Comparison of ENCODE assay signal across 1 cellular context in the genomic region with DNA sequence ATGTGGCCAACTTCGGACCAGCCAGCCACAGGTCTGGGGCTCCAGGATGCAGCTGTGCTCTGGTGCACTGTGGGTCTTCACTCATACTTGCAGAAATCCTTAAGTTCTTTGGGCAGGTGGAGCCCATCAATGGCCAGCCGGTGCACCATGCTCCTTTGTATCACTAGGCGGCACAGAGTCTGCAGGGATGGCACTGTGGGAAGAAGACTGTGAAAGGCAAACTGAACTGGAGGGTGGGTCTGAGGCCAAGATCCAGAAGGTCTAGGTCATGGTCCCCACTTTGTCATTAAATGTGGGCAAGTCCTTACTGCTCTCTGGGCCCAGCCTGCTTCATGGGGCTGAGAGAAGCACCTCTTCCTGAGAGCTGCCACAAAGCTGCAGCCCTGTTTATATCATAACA.
TF ChIP-seq lines count a peak whose summit lies in the region.

No MANE protein-coding gene starts in this region.

TF ChIP-seq in HepG2, 621 proteins besides CTCF, POLR2A, EP300 and RAD21 (continues in another document):
- TF ChIP-seq, protein P1, sequence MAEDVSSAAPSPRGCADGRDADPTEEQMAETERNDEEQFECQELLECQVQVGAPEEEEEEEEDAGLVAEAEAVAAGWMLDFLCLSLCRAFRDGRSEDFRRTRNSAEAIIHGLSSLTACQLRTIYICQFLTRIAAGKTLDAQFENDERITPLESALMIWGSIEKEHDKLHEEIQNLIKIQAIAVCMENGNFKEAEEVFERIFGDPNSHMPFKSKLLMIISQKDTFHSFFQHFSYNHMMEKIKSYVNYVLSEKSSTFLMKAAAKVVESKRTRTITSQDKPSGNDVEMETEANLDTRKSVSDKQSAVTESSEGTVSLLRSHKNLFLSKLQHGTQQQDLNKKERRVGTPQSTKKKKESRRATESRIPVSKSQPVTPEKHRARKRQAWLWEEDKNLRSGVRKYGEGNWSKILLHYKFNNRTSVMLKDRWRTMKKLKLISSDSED (CRISPR knock-in tag; IDR thresholded peaks at IDR 0.05): no peak
- 0 out of 2 replicates have a peak, but pooled peaks have one; percentile 16 for TF ChIP-seq POLR2AphosphoS5 (IDR thresholded peaks at IDR 0.05; ENCODE audit: low read depth, low read length)
- peak; percentile 37 for TF ChIP-seq RBFOX2 (IDR thresholded peaks at IDR 0.05; ENCODE audit: low read depth, low read length)
- TF ChIP-seq ATAD3A (CRISPR knock-in tag; IDR thresholded peaks at IDR 0.05): no peak
- TF ChIP-seq ZMYM3 (CRISPR knock-in tag; IDR thresholded peaks at IDR 0.05): no peak
- 0 out of 2 replicates have a peak, but pooled peaks have one; percentile 19 for TF ChIP-seq KLF15 (CRISPR knock-in tag; IDR thresholded peaks at IDR 0.05; ENCODE audit: borderline replicate concordance)
- 0 out of 2 replicates have a peak, but pooled peaks have one; percentile 22 for TF ChIP-seq TARDBP (CRISPR knock-in tag; IDR thresholded peaks at IDR 0.05)
- no peak for TF ChIP-seq NFE2L1 (CRISPR knock-in tag; IDR thresholded peaks at IDR 0.05; ENCODE audit: borderline replicate concordance)
- TF ChIP-seq, protein P2, sequence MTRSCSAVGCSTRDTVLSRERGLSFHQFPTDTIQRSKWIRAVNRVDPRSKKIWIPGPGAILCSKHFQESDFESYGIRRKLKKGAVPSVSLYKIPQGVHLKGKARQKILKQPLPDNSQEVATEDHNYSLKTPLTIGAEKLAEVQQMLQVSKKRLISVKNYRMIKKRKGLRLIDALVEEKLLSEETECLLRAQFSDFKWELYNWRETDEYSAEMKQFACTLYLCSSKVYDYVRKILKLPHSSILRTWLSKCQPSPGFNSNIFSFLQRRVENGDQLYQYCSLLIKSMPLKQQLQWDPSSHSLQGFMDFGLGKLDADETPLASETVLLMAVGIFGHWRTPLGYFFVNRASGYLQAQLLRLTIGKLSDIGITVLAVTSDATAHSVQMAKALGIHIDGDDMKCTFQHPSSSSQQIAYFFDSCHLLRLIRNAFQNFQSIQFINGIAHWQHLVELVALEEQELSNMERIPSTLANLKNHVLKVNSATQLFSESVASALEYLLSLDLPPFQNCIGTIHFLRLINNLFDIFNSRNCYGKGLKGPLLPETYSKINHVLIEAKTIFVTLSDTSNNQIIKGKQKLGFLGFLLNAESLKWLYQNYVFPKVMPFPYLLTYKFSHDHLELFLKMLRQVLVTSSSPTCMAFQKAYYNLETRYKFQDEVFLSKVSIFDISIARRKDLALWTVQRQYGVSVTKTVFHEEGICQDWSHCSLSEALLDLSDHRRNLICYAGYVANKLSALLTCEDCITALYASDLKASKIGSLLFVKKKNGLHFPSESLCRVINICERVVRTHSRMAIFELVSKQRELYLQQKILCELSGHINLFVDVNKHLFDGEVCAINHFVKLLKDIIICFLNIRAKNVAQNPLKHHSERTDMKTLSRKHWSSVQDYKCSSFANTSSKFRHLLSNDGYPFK (CRISPR knock-in tag; IDR thresholded peaks at IDR 0.05; ENCODE audit: borderline replicate concordance): 0 out of 2 replicates have a peak, but pooled peaks have one; percentile 40
- TF ChIP-seq, protein P3, sequence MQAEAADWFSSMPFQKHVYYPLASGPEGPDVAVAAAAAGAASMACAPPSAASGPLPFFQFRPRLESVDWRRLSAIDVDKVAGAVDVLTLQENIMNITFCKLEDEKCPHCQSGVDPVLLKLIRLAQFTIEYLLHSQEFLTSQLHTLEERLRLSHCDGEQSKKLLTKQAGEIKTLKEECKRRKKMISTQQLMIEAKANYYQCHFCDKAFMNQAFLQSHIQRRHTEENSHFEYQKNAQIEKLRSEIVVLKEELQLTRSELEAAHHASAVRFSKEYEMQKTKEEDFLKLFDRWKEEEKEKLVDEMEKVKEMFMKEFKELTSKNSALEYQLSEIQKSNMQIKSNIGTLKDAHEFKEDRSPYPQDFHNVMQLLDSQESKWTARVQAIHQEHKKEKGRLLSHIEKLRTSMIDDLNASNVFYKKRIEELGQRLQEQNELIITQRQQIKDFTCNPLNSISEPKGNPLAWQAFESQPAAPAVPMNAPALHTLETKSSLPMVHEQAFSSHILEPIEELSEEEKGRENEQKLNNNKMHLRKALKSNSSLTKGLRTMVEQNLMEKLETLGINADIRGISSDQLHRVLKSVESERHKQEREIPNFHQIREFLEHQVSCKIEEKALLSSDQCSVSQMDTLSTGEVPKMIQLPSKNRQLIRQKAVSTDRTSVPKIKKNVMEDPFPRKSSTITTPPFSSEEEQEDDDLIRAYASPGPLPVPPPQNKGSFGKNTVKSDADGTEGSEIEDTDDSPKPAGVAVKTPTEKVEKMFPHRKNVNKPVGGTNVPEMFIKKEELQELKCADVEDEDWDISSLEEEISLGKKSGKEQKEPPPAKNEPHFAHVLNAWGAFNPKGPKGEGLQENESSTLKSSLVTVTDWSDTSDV (CRISPR knock-in tag; IDR thresholded peaks at IDR 0.05): 0 out of 2 replicates have a peak, but pooled peaks have one; percentile 73
- TF ChIP-seq, protein P4, sequence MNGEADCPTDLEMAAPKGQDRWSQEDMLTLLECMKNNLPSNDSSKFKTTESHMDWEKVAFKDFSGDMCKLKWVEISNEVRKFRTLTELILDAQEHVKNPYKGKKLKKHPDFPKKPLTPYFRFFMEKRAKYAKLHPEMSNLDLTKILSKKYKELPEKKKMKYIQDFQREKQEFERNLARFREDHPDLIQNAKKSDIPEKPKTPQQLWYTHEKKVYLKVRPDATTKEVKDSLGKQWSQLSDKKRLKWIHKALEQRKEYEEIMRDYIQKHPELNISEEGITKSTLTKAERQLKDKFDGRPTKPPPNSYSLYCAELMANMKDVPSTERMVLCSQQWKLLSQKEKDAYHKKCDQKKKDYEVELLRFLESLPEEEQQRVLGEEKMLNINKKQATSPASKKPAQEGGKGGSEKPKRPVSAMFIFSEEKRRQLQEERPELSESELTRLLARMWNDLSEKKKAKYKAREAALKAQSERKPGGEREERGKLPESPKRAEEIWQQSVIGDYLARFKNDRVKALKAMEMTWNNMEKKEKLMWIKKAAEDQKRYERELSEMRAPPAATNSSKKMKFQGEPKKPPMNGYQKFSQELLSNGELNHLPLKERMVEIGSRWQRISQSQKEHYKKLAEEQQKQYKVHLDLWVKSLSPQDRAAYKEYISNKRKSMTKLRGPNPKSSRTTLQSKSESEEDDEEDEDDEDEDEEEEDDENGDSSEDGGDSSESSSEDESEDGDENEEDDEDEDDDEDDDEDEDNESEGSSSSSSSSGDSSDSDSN (CRISPR knock-in tag; IDR thresholded peaks at IDR 0.05): peak; percentile 36; the same call in 1 of the 2 replicates
- TF ChIP-seq, protein P5, sequence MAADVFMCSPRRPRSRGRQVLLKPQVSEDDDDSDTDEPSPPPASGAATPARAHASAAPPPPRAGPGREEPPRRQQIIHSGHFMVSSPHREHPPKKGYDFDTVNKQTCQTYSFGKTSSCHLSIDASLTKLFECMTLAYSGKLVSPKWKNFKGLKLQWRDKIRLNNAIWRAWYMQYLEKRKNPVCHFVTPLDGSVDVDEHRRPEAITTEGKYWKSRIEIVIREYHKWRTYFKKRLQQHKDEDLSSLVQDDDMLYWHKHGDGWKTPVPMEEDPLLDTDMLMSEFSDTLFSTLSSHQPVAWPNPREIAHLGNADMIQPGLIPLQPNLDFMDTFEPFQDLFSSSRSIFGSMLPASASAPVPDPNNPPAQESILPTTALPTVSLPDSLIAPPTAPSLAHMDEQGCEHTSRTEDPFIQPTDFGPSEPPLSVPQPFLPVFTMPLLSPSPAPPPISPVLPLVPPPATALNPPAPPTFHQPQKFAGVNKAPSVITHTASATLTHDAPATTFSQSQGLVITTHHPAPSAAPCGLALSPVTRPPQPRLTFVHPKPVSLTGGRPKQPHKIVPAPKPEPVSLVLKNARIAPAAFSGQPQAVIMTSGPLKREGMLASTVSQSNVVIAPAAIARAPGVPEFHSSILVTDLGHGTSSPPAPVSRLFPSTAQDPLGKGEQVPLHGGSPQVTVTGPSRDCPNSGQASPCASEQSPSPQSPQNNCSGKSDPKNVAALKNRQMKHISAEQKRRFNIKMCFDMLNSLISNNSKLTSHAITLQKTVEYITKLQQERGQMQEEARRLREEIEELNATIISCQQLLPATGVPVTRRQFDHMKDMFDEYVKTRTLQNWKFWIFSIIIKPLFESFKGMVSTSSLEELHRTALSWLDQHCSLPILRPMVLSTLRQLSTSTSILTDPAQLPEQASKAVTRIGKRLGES (CRISPR knock-in tag; IDR thresholded peaks at IDR 0.05; ENCODE audit: borderline replicate concordance): no peak
- TF ChIP-seq THYN1 (CRISPR knock-in tag; IDR thresholded peaks at IDR 0.05; ENCODE audit: borderline replicate concordance, low read depth): no peak
- no peak for TF ChIP-seq ZNF24 (IDR thresholded peaks at IDR 0.05)
- no peak for TF ChIP-seq ZNF225 (CRISPR knock-in tag; IDR thresholded peaks at IDR 0.05)
- TF ChIP-seq SSRP1 (CRISPR knock-in tag; IDR thresholded peaks at IDR 0.05): peak; percentile 67; the same call in 1 of the 2 replicates
- TF ChIP-seq RORA (CRISPR knock-in tag; IDR thresholded peaks at IDR 0.05): no peak
- TF ChIP-seq NRL (CRISPR knock-in tag; IDR thresholded peaks at IDR 0.05; ENCODE audit: borderline replicate concordance): 0 out of 2 replicates have a peak, but pooled peaks have one; percentile 36
- no peak for TF ChIP-seq KMT2B (CRISPR knock-in tag; IDR thresholded peaks at IDR 0.05)
- no peak for TF ChIP-seq ZNF180 (CRISPR knock-in tag; IDR thresholded peaks at IDR 0.05; ENCODE audit: borderline replicate concordance, low read depth)
- TF ChIP-seq, protein P6, sequence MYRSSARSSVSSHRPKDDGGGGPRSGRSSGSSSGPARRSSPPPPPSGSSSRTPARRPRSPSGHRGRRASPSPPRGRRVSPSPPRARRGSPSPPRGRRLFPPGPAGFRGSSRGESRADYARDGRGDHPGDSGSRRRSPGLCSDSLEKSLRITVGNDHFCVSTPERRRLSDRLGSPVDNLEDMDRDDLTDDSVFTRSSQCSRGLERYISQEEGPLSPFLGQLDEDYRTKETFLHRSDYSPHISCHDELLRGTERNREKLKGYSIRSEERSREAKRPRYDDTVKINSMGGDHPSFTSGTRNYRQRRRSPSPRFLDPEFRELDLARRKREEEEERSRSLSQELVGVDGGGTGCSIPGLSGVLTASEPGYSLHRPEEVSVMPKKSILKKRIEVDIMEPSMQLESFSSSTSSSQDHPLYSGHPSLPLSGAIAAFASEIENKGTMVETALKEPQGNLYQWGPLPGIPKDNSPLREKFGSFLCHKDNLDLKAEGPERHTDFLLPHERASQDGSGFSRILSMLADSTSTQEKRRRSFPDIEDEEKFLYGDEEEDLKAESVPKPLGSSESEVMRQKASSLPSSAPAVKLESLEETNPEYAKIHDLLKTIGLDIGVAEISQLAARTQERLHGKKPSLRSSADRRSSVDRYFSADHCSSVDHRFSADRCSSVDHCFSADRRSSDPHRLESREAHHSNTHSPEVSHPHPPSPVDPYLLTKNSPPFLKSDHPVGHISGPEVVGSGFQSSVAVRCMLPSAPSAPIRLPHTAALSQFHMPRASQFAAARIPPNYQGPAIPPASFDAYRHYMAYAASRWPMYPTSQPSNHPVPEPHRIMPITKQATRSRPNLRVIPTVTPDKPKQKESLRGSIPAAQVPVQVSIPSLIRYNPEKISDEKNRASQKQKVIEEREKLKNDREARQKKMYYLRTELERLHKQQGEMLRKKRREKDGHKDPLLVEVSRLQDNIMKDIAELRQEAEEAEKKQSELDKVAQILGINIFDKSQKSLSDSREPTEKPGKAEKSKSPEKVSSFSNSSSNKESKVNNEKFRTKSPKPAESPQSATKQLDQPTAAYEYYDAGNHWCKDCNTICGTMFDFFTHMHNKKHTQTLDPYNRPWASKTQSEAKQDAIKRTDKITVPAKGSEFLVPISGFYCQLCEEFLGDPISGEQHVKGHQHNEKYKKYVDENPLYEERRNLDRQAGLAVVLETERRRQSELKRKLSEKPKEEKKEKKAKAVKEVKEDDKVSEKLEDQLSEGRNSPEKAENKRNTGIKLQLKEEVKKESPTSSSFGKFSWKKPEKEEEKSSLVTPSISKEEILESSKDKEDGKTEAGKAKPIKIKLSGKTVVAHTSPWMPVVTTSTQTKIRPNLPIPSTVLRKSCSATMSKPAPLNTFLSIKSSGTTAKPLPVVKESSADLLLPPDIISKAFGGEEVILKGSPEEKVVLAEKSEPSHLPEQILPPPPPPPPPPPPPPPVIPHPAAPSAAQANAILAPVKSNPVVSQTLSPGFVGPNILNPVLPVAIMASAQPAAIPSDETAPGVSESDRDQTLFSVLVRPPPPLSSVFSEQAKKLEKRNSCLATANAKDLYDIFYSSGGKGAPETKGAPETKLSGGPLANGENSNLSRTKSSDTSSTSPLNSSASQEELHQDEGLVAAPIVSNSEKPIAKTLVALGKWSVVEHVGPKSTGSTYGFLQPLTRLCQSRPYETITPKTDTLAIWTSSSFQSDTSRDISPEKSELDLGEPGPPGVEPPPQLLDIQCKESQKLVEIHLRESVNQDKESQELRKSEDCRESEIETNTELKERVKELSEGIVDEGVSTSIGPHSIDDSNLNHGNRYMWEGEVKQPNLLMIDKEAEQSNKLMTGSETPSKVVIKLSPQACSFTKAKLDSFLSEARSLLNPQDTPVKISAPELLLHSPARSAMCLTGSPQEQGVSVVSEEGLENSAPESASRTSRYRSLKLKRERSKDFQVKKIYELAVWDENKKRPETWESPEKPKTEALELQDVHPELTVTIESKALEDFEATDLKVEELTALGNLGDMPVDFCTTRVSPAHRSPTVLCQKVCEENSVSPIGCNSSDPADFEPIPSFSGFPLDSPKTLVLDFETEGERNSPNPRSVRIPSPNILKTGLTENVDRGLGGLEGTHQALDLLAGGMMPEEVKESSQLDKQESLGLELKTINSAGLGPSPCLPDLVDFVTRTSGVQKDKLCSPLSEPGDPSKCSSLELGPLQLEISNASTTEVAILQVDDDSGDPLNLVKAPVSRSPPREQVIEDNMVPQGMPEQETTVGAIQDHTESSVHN (CRISPR knock-in tag; IDR thresholded peaks at IDR 0.05): peak; percentile 83; the same call in 1 of the 2 replicates
- 0 out of 2 replicates have a peak, but pooled peaks have one; percentile 14 for TF ChIP-seq PHF21A (CRISPR knock-in tag; IDR thresholded peaks at IDR 0.05)
- TF ChIP-seq, protein P7, sequence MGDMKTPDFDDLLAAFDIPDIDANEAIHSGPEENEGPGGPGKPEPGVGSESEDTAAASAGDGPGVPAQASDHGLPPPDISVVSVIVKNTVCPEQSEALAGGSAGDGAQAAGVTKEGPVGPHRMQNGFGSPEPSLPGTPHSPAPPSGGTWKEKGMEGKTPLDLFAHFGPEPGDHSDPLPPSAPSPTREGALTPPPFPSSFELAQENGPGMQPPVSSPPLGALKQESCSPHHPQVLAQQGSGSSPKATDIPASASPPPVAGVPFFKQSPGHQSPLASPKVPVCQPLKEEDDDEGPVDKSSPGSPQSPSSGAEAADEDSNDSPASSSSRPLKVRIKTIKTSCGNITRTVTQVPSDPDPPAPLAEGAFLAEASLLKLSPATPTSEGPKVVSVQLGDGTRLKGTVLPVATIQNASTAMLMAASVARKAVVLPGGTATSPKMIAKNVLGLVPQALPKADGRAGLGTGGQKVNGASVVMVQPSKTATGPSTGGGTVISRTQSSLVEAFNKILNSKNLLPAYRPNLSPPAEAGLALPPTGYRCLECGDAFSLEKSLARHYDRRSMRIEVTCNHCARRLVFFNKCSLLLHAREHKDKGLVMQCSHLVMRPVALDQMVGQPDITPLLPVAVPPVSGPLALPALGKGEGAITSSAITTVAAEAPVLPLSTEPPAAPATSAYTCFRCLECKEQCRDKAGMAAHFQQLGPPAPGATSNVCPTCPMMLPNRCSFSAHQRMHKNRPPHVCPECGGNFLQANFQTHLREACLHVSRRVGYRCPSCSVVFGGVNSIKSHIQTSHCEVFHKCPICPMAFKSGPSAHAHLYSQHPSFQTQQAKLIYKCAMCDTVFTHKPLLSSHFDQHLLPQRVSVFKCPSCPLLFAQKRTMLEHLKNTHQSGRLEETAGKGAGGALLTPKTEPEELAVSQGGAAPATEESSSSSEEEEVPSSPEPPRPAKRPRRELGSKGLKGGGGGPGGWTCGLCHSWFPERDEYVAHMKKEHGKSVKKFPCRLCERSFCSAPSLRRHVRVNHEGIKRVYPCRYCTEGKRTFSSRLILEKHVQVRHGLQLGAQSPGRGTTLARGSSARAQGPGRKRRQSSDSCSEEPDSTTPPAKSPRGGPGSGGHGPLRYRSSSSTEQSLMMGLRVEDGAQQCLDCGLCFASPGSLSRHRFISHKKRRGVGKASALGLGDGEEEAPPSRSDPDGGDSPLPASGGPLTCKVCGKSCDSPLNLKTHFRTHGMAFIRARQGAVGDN (CRISPR knock-in tag; IDR thresholded peaks at IDR 0.05): peak; percentile 33; the same call in 1 of the 2 replicates
- no peak for TF ChIP-seq ZNF12 (CRISPR knock-in tag; IDR thresholded peaks at IDR 0.05)
- TF ChIP-seq ZC3H13 (CRISPR knock-in tag; IDR thresholded peaks at IDR 0.05): peak; percentile 57; the same call in 1 of the 2 replicates
